ENCODE assay signal across 25 cellular contexts in the genomic region with DNA sequence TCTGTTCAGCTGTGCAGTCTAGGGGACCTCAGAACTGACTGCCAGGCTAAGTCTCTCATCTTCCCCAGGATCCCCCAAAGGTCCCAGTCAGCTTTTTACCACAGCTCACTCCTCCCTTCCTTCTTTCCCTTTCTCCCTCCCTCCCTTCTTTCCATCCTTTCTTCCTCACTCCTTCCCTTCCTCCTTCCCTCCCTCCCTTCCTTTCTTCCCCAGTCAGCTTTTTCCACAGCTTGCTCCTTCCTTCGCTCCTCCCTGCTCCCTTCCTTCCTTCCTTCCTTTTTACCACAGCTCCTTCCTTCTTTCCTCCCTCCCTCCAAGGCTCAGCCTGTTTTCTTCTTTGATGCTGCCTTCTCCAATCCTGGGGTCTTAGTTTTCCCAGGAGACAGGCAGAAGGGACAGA. TPM values are rescaled to one million over a fixed set of nuclear protein-coding genes. Genes with fewer than 3 reads are reported as not detected.
DNase-seq lines count a peak whose midpoint lies in the region; ATAC-seq lines count a peak whose summit lies in the region.
"Had no signal": no experiment of that assay in that cellular context is flagged by ENCODE, and none has a peak within 500 bp of the region (broad histone marks: within the 10 kb centered on the region; RNA-seq: fewer than 3 reads in every experiment).

No MANE protein-coding gene starts in this region.

- peaks cover 29% of the 10 kb centered on the region for H3K36me3 ChIP-seq in CD4-positive, CD25-positive, alpha-beta regulatory T cell (ENCODE audit: control insufficient read depth, insufficient read depth, low read length)
- peaks cover 21% of the 10 kb centered on the region for H3K36me3 ChIP-seq in CD4-positive, alpha-beta memory T cell (ENCODE audit: insufficient read depth, low read length)
- H3K36me3 ChIP-seq: MG63 had no signal

- intact Hi-C loops in CD4-positive, alpha-beta memory T cell (cut with micrococcal nuclease): loop anchor here (5.0 kb wide), 2 partner anchors 35 to 40 kb away; partner anchors contain the start of gene ATG14

- CTCF ChIA-PET in CD4-positive, alpha-beta memory T cell (lab: Charles Lee; ENCODE audit: partially characterized antibody): interaction anchor here (0.6 to 3.7 kb wide), 6 partner anchors 9 to 392 kb away, joined by 3 to 20 read pairs (median 4); partner anchors contain the start of gene FBXO34

- no peak overlapping the region for H3K27ac ChIP-seq in CD4-positive, CD25-positive, alpha-beta regulatory T cell (ENCODE audit: insufficient read depth, low read length, poor library complexity, severe bottlenecking)
- H3K27ac ChIP-seq in CD4-positive, alpha-beta memory T cell (ENCODE audit: low read depth, low read length): no peak overlapping the region
- H3K27ac ChIP-seq: adrenal gland, brain microvascular endothelial cell, coronary artery, esophagus muscularis mucosa, prostate gland, upper lobe of right lung had no signal

- peak overlapping the region in 1 of 4 donors; percentile 22 for H3K4me3 Mint-ChIP-seq in CD4-positive, CD25-positive, alpha-beta regulatory T cell
- H3K4me3 Mint-ChIP-seq in CD4-positive, alpha-beta memory T cell: no peak overlapping the region
- peak overlapping the region; percentile 27 for H3K4me3 Mint-ChIP-seq in activated naive CD8-positive, alpha-beta T cell
- no peak overlapping the region for H3K4me3 Mint-ChIP-seq in naive thymus-derived CD8-positive, alpha-beta T cell
- H3K4me3 Mint-ChIP-seq: activated T-cell treated with anti-CD3 and anti-CD28 coated beads, Interleukin-2, amount 50 U/mL, for 4 hours; endodermal cell; WTC11 had no signal

- H3K9me3 ChIP-seq in CD4-positive, CD25-positive, alpha-beta regulatory T cell (ENCODE audit: control insufficient read depth in 2 of 2, low read length in 2 of 2): no peaks in the 10 kb centered on the region
- H3K9me3 ChIP-seq in CD4-positive, alpha-beta memory T cell (ENCODE audit: control insufficient read depth in 1 of 2, low read length in 2 of 2): no peaks in the 10 kb centered on the region
- H3K9me3 ChIP-seq: adrenal gland, esophagus muscularis mucosa, gastrocnemius medialis, MG63, prostate gland, upper lobe of right lung had no signal

- peak overlapping the region; percentile 15 to 91 (median 83) for H3K27ac Mint-ChIP-seq in CD4-positive, CD25-positive, alpha-beta regulatory T cell
- peak overlapping the region in 6 of 7 donors; percentile 75 to 92 (median 86) for H3K27ac Mint-ChIP-seq in CD4-positive, alpha-beta memory T cell
- H3K27ac Mint-ChIP-seq in activated naive CD8-positive, alpha-beta T cell: peak overlapping the region; percentile 93
- peak overlapping the region in 8 of 10 donors; percentile 70 to 91 (median 82) for H3K27ac Mint-ChIP-seq in naive thymus-derived CD8-positive, alpha-beta T cell
- H3K27ac Mint-ChIP-seq: endodermal cell had no signal

- H3K9me3 Mint-ChIP-seq in CD4-positive, CD25-positive, alpha-beta regulatory T cell: peaks cover 0 to 2% (median 0%) of the 10 kb centered on the region in 7 donors
- no peaks in the 10 kb centered on the region for H3K9me3 Mint-ChIP-seq in CD4-positive, alpha-beta memory T cell
- no peaks in the 10 kb centered on the region for H3K9me3 Mint-ChIP-seq in activated naive CD8-positive, alpha-beta T cell (ENCODE audit: low read depth)
- H3K9me3 Mint-ChIP-seq in naive thymus-derived CD8-positive, alpha-beta T cell: no peaks in the 10 kb centered on the region
- H3K9me3 Mint-ChIP-seq: activated T-cell treated with anti-CD3 and anti-CD28 coated beads, Interleukin-2, amount 50 U/mL, for 4 hours; endodermal cell; WTC11 had no signal

- H3K36me3 Mint-ChIP-seq in CD4-positive, CD25-positive, alpha-beta regulatory T cell: peaks cover 41% of the 10 kb centered on the region
- H3K36me3 Mint-ChIP-seq in CD4-positive, alpha-beta memory T cell: peaks cover 44 to 54% of the 10 kb centered on the region in 2 donors
- H3K36me3 Mint-ChIP-seq in activated naive CD8-positive, alpha-beta T cell: peaks cover 19% of the 10 kb centered on the region
- peaks cover 9 to 68% (median 38%) of the 10 kb centered on the region in 3 donors for H3K36me3 Mint-ChIP-seq in naive thymus-derived CD8-positive, alpha-beta T cell

- POLR2A ChIA-PET in CD4-positive, alpha-beta memory T cell (lab: Charles Lee; ENCODE audit: partially characterized antibody): interaction anchor here (1.4 to 3.4 kb wide), 2 partner anchors 9 to 35 kb away, joined by 3 to 12 read pairs; no protein-coding TSS in a partner anchor
- POLR2A ChIA-PET in naive thymus-derived CD8-positive, alpha-beta T cell (lab: Charles Lee): no interaction called here

- no peak for ATAC-seq in CD4-positive, CD25-positive, alpha-beta regulatory T cell (ENCODE audit: low read depth in 2 of 2)
- no peak for ATAC-seq in naive thymus-derived CD8-positive, alpha-beta T cell
- ATAC-seq in GM21381 (IDR thresholded peaks at IDR 0.05; ENCODE audit: unreplicated experiment): no peak
- ATAC-seq: activated T-cell treated with anti-CD3 and anti-CD28 coated beads, Interleukin-2, amount 50 U/mL, for 4 hours; upper lobe of right lung; WTC11 had no signal

- H3K27me3 ChIP-seq in CD4-positive, CD25-positive, alpha-beta regulatory T cell (ENCODE audit: control insufficient read depth, insufficient read depth, low read length): no peaks in the 10 kb centered on the region
- no peaks in the 10 kb centered on the region for H3K27me3 ChIP-seq in CD4-positive, alpha-beta memory T cell (ENCODE audit: insufficient read depth, low read length)
- H3K27me3 ChIP-seq: adrenal gland, brain microvascular endothelial cell, esophagus muscularis mucosa, gastrocnemius medialis, MG63, upper lobe of right lung had no signal

- no peak for DNase-seq in CD4-positive, CD25-positive, alpha-beta regulatory T cell
- no peak for DNase-seq in CD4-positive, alpha-beta memory T cell
- DNase-seq in naive thymus-derived CD8-positive, alpha-beta T cell: no peak
- DNase-seq in hippocampal formation (lab: John Stamatoyannopoulos, UW) (no peak), SKM-1 (lab: John Stamatoyannopoulos, UW; ENCODE audit: unreplicated experiment) (no peak), GM03348 (ENCODE audit: low spot score) (no peak)
- DNase-seq: activated T-cell treated with anti-CD3 and anti-CD28 coated beads, Interleukin-2, amount 50 U/mL, for 4 hours; adrenal gland; brain microvascular endothelial cell; DMS153; endodermal cell; gastrocnemius medialis; MG63; NCI-H2081; NCI-H345; NCI-H774; RPMI8226; T-helper 9 cell; upper lobe of right lung had no signal

- H3K4me1 Mint-ChIP-seq in CD4-positive, CD25-positive, alpha-beta regulatory T cell: peaks cover 11 to 27% (median 23%) of the 10 kb centered on the region in 4 donors
- peaks cover 32 to 43% (median 38%) of the 10 kb centered on the region in 4 donors for H3K4me1 Mint-ChIP-seq in CD4-positive, alpha-beta memory T cell
- H3K4me1 Mint-ChIP-seq in activated naive CD8-positive, alpha-beta T cell (ENCODE audit: low read depth): peaks cover 46% of the 10 kb centered on the region
- peaks cover 17 to 26% (median 21%) of the 10 kb centered on the region in 4 donors for H3K4me1 Mint-ChIP-seq in naive thymus-derived CD8-positive, alpha-beta T cell
- H3K4me1 Mint-ChIP-seq: WTC11 had no signal

- no peak overlapping the region for H3K4me3 ChIP-seq in CD4-positive, CD25-positive, alpha-beta regulatory T cell (ENCODE audit: low read depth, low read length)
- no peak overlapping the region for H3K4me3 ChIP-seq in CD4-positive, alpha-beta memory T cell (ENCODE audit: low read length in 2 of 2)
- H3K4me3 ChIP-seq: adrenal gland, coronary artery, esophagus muscularis mucosa, gastrocnemius medialis, MG63, prostate gland, upper lobe of right lung had no signal

- peaks cover 18% of the 10 kb centered on the region for H3K4me1 ChIP-seq in CD4-positive, CD25-positive, alpha-beta regulatory T cell (ENCODE audit: control insufficient read depth, insufficient read depth, low read length, poor library complexity, severe bottlenecking)
- H3K4me1 ChIP-seq in CD4-positive, alpha-beta memory T cell (ENCODE audit: insufficient read depth, low read length): peaks cover 33% of the 10 kb centered on the region
- H3K4me1 ChIP-seq: adrenal gland, esophagus muscularis mucosa, gastrocnemius medialis, prostate gland, upper lobe of right lung had no signal

- no peaks in the 10 kb centered on the region for H3K27me3 Mint-ChIP-seq in CD4-positive, CD25-positive, alpha-beta regulatory T cell
- H3K27me3 Mint-ChIP-seq in CD4-positive, alpha-beta memory T cell: no peaks in the 10 kb centered on the region
- no peaks in the 10 kb centered on the region for H3K27me3 Mint-ChIP-seq in activated naive CD8-positive, alpha-beta T cell
- H3K27me3 Mint-ChIP-seq in naive thymus-derived CD8-positive, alpha-beta T cell: no peaks in the 10 kb centered on the region

RNA-seq across cellular contexts. Expression of gene ATG14, which starts 39.2 kb away (rescaled TPM):
- total RNA-seq in CD4-positive, CD25-positive, alpha-beta regulatory T cell: 19.0 TPM
- 1 to 10 TPM; 5.8 to 9.3 (median 5.9) TPM for polyA plus RNA-seq in CD4-positive, CD25-positive, alpha-beta regulatory T cell
- 10 to 100 TPM; 18.3 to 18.4 TPM for total RNA-seq in CD4-positive, alpha-beta memory T cell
- polyA plus RNA-seq in CD4-positive, alpha-beta memory T cell: 1 to 10 TPM; 2.5 to 8.3 TPM
- total RNA-seq in naive thymus-derived CD8-positive, alpha-beta T cell: 10 to 100 TPM; 15.7 to 17.6 TPM
- 1 to 10 TPM; 5.2 to 6.3 (median 5.3) TPM for polyA plus RNA-seq in naive thymus-derived CD8-positive, alpha-beta T cell
